ENCODE assay signal across 8 cellular contexts in the genomic region with DNA sequence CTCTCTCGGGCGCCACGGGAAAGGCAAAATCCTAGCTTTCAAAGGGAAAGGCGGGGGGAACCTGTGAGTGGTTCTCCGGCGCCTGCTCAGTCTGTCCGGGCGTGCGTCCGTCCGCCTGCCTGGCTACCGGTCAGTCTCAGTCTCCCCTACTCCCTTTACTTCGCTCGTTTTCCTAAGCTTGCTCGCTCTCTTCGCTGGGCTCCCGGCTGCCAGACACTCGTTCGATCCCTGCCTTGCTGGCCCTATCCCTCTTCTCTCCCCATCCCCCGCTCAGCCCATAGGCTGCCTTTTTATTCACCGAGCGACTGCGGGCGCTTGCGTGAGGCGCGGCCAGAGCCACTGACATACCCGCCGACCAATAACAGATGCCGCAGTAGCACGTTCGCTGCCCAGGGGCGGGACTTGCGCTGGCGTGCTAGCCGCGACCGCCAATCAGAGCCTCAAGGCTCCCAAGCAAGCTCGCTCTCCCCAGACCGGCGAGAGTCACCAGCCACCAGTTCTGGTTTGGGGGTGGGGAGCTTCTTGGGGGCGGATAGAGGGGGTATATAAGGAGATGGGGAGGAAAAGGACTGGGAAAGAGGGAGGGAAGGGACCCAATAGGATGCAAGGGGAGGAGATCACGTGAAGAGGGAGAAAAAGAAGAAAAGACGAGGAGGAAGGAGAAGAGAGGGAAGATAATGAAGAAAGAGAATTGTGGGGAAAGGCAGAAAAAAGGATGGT. TPM values are rescaled to one million over a fixed set of nuclear protein-coding genes. Genes with fewer than 3 reads are reported as not detected.
A peak's percentile ranks its signal among the peaks of the same experiment; 100 is the strongest.
DNase-seq lines count a peak whose midpoint lies in the region; ATAC-seq, FAIRE-seq and TF ChIP-seq lines count a peak whose summit lies in the region.

No MANE protein-coding gene starts in this region.

- H4K5ac ChIP-seq in H1 (ENCODE audit: insufficient read length, low read depth, low read length) = no peak overlapping the region

- peaks cover 0 to 9% (median 5%) of the 10 kb centered on the region in 4 experiments; a peak in 5 of 7 replicates for H3K4me1 ChIP-seq in H1 (replicated peaks in 1 of 4; ENCODE audit: control insufficient read depth in 3 of 4, insufficient read depth in 4 of 4, low read length in 3 of 4)
- H3K4me1 ChIP-seq in mesenchymal stem cell (ENCODE audit: control insufficient read depth, insufficient read depth, low read depth, low read length) = peaks cover 1% of the 10 kb centered on the region

- peaks cover 0 to 2% (median 0%) of the 10 kb centered on the region in 4 experiments; a peak in 1 of 8 replicates for H3K36me3 ChIP-seq in H1 (ENCODE audit: control insufficient read depth in 2 of 4, insufficient read depth in 4 of 4, low read length in 3 of 4)
- no peaks in the 10 kb centered on the region for H3K36me3 ChIP-seq in mesenchymal stem cell (ENCODE audit: control insufficient read depth in 1 of 2, insufficient read depth in 2 of 2, low read depth in 1 of 2, low read length in 2 of 2)

- H3K27ac ChIP-seq in H1 (ENCODE audit: low read depth, low read length) (peak overlapping the region; percentile 91; the same call in 1 of the 2 replicates), mesenchymal stem cell (ENCODE audit: low read length, poor library complexity, severe bottlenecking) (peak overlapping the region; percentile 94)

- DNase-seq in COLO829 (ENCODE audit: low spot score) (peak; percentile 77), HT-29 (ENCODE audit: low spot score) (peak; percentile 81), NOMO-1 treated with dmso at 0.1 percent for 144 hours (lab: John Stamatoyannopoulos, UW; ENCODE audit: unreplicated experiment) (peak; percentile 77), H1 (ENCODE audit: low read depth in 1 of 2, low spot score in 2 of 2) (peak; percentile 80 to 86), mesenchymal stem cell (peak; percentile 94)
- peak; percentile 55 for DNase-seq in activated CD8-positive, alpha-beta memory T cell treated with anti-CD3 and anti-CD28 coated beads, Interleukin-2, amount 50 U/mL, for 1 hour (ENCODE audit: extremely low read depth)
- DNase-seq in stimulated activated CD8-positive, alpha-beta memory T cell treated with anti-CD3 and anti-CD28 coated beads, Interleukin-12 subunit alpha, Interleukin-12 subunit beta, amount 100 ng/mL, for 24 hours (ENCODE audit: extremely low read depth) = peak; percentile 54

- peak overlapping the region; percentile 92 for H3K56ac ChIP-seq in H1 (replicated peaks; ENCODE audit: insufficient read length, low read depth, low read length)

- H2BK15ac ChIP-seq in H1 (ENCODE audit: low read length) = no peak overlapping the region
- no peak overlapping the region for H2BK15ac ChIP-seq in mesenchymal stem cell (ENCODE audit: low read depth, poor library complexity, severe bottlenecking)

- H3K4ac ChIP-seq in H1 (replicated peaks; ENCODE audit: insufficient read length, low read depth, low read length) (no peak overlapping the region), mesenchymal stem cell (ENCODE audit: low read depth in 1 of 2, low read length in 2 of 2) (peak overlapping the region; percentile 60 to 81)

- peak overlapping the region; percentile 65 to 75 (median 70) for H3K4me3 ChIP-seq in H1 (ENCODE audit: extremely low read depth in 1 of 4, insufficient read depth in 2 of 4, low read depth in 3 of 4, low read length in 4 of 4)
- peak overlapping the region; percentile 63 to 80 for H3K4me3 ChIP-seq in mesenchymal stem cell (ENCODE audit: insufficient read depth in 1 of 2, low read depth in 1 of 2, low read length in 2 of 2)

- H3K4me2 ChIP-seq in H1 (ENCODE audit: insufficient read depth in 1 of 2, low read depth in 2 of 2, low read length in 2 of 2) = peak overlapping the region; percentile 79 to 93
- H3K4me2 ChIP-seq in mesenchymal stem cell (ENCODE audit: low read length, poor library complexity, severe bottlenecking) = peak overlapping the region; percentile 49

- H2BK5ac ChIP-seq in H1 (ENCODE audit: low read depth, low read length) = peak overlapping the region; percentile 66; the same call in 1 of the 2 replicates
- H2BK5ac ChIP-seq in mesenchymal stem cell (ENCODE audit: low read depth, low read length, poor library complexity, severe bottlenecking) = no peak overlapping the region

- H4K91ac ChIP-seq in H1 (replicated peaks; ENCODE audit: insufficient read length, low read length) (no peak overlapping the region), mesenchymal stem cell (ENCODE audit: low read length) (no peak overlapping the region)

- no peak overlapping the region for H3K14ac ChIP-seq in H1 (ENCODE audit: insufficient read length)
- H3K14ac ChIP-seq in mesenchymal stem cell (ENCODE audit: low read length in 2 of 2) = peak overlapping the region in 1 of 2 experiments; percentile 78

- peaks cover 0 to 45% of the 10 kb centered on the region in 2 experiments; a peak in 3 of 4 replicates for H3K79me2 ChIP-seq in H1 (ENCODE audit: control insufficient read depth in 1 of 2, insufficient read depth in 2 of 2, low read length in 2 of 2)

- H2BK120ac ChIP-seq in H1 (replicated peaks; ENCODE audit: low read depth, low read length) (no peak overlapping the region), mesenchymal stem cell (ENCODE audit: low read depth, low read length) (no peak overlapping the region)

- WGBS in H1 (ENCODE audit: extremely low coverage in 1 of 2, insufficient coverage in 1 of 2, insufficient read length in 1 of 2, insufficient replicate concordance in 2 of 2, low coverage in 1 of 2, low lambda C conversion rate in 2 of 2, missing lambda C conversion rate in 1 of 2), 2 experiments = 3% methylated on average over 6 of the region's 44 CpGs; no CpG with 5 or more reads in 1 of the 2 experiments
- under 1% methylated on average over 42 of the region's 44 CpGs for WGBS in mesenchymal stem cell

- no peak overlapping the region for H2AFZ ChIP-seq in H1 (ENCODE audit: low read length)
- H2AFZ ChIP-seq in mesenchymal stem cell (ENCODE audit: low read depth, low read length) = peak overlapping the region; percentile 18

- no peak overlapping the region; the same call in 1 of the 2 replicates for H4K8ac ChIP-seq in H1 (ENCODE audit: extremely low read depth, insufficient read depth, low read length)
- peak overlapping the region; percentile 75 for H4K8ac ChIP-seq in mesenchymal stem cell (ENCODE audit: low read length)

- POLR2A ChIA-PET in H1 (lab: Charles Lee; ENCODE audit: partially characterized antibody) = interaction anchor here (0.6 to 1.9 kb wide), 3 partner anchors 10 to 59 kb away, joined by 3 to 12 read pairs (median 7); a partner anchor contains a TSS

- H3K9ac ChIP-seq in H1 (replicated peaks in 1 of 4; ENCODE audit: extremely low read depth in 1 of 4, low read depth in 3 of 4, low read length in 3 of 4) (peak overlapping the region in 3 of 4 experiments; percentile 73 to 90 (median 82); a peak in 5 of 7 replicates), mesenchymal stem cell (ENCODE audit: low read length) (peak overlapping the region; percentile 92)

- H3K23me2 ChIP-seq in H1 (ENCODE audit: low read depth, low read length) = peaks cover 3% of the 10 kb centered on the region; the same call in 1 of the 2 replicates

- TF ChIP-seq CTCF in H1 (IDR thresholded peaks at IDR 0.05; ENCODE audit: control extremely low read depth in 1 of 3, insufficient read depth in 1 of 3, low read depth in 1 of 3, low read length in 3 of 3) = no peak

- H3K9me3 ChIP-seq in H1 (ENCODE audit: insufficient read depth in 2 of 2, low read depth in 1 of 2, low read length in 1 of 2) (no peaks in the 10 kb centered on the region), mesenchymal stem cell (ENCODE audit: control insufficient read depth, low read length) (no peaks in the 10 kb centered on the region)

- H3K23ac ChIP-seq in H1 (ENCODE audit: insufficient read length) (no peak overlapping the region), mesenchymal stem cell (ENCODE audit: low read length in 2 of 2) (no peak overlapping the region)

- peak; percentile 97 for ATAC-seq in GM21360 (IDR thresholded peaks at IDR 0.05; ENCODE audit: unreplicated experiment)

- H2AK5ac ChIP-seq in H1 (ENCODE audit: low read depth, low read length) (no peak overlapping the region), mesenchymal stem cell (ENCODE audit: low read length, severe bottlenecking) (no peak overlapping the region)

- H4K20me1 ChIP-seq in H1 (replicated peaks in 1 of 2; ENCODE audit: control insufficient read depth in 1 of 2, insufficient read depth in 2 of 2, low read length in 2 of 2) = peaks cover 0 to 4% of the 10 kb centered on the region in 2 experiments

- no peak overlapping the region; the same call in 1 of the 2 replicates for H2BK12ac ChIP-seq in H1 (ENCODE audit: low read depth, low read length)
- no peak overlapping the region for H2BK12ac ChIP-seq in mesenchymal stem cell (ENCODE audit: low read length in 2 of 2)

- no peak for TF ChIP-seq RAD21 in H1 (IDR thresholded peaks at IDR 0.05 in 1 of 2, conservative IDR thresholded peaks at IDR 0.05 in 1 of 2; ENCODE audit: low read depth in 2 of 2, low read length in 2 of 2)

- TF ChIP-seq EP300 in H1 (IDR thresholded peaks at IDR 0.05; ENCODE audit: borderline replicate concordance in 1 of 2, low read depth in 2 of 2, low read length in 2 of 2) = no peak

- H3K18ac ChIP-seq in H1 (ENCODE audit: extremely low read depth, low read length) (peak overlapping the region; percentile 78), mesenchymal stem cell (ENCODE audit: low read depth in 1 of 2, low read length in 2 of 2) (peak overlapping the region; percentile 75 to 81)

- H3K79me1 ChIP-seq in H1 (ENCODE audit: low read depth, low read length) = no peaks in the 10 kb centered on the region
- H3K79me1 ChIP-seq in mesenchymal stem cell (replicated peaks; ENCODE audit: low read length, poor library complexity, severe bottlenecking) = peaks cover 11% of the 10 kb centered on the region

- CTCF ChIA-PET in H1 (lab: Charles Lee; ENCODE audit: partially characterized antibody) = interaction anchor here (0.5 to 1.2 kb wide), 3 partner anchors 15 to 360 kb away, joined by 3 to 4 read pairs (median 3); no protein-coding TSS in a partner anchor

- no peak for FAIRE-seq in H1 (lab: Jason Lieb, UNC)

- H3K27me3 ChIP-seq in H1 (replicated peaks in 1 of 4; ENCODE audit: control insufficient read depth in 3 of 4, extremely low read depth in 1 of 4, insufficient read depth in 3 of 4, low read length in 3 of 4) (no peaks in the 10 kb centered on the region), mesenchymal stem cell (ENCODE audit: control insufficient read depth in 1 of 2, insufficient read depth in 1 of 2, low read length in 2 of 2) (peaks cover 0 to 3% of the 10 kb centered on the region in 2 experiments)

- peak; percentile 59 to 75 for TF ChIP-seq POLR2A in H1 (IDR thresholded peaks at IDR 0.05; ENCODE audit: control extremely low read depth in 1 of 2, low read depth in 2 of 2, low read length in 2 of 2)

- no peak overlapping the region for H2BK20ac ChIP-seq in H1 (ENCODE audit: low read length)

RNA-seq across cellular contexts. Expression of a gene that starts 30.0 kb away (rescaled TPM):
- 3.0 and 4.0 TPM in 2 replicates for total RNA-seq in HT-29 (2014; rRNA removed; shearing (Covaris generic))
- total RNA-seq in H1 (2021; fragmentation: NEBNext Ultra II Directional; extraction: Animal tissue kit (Norgen Biotek cat#: 25700)) = 28.7 and 37.1 TPM in 2 replicates
- polyA plus RNA-seq in H1 (2011; rRNA removed) = 27.3 and 31.8 TPM in 2 replicates
- polyA plus RNA-seq in H1 (2011; cell fraction: cytosol; rRNA removed) = 38.8 TPM
- 36.6 TPM for polyA plus RNA-seq in H1 (2011; cell fraction: nucleus; rRNA removed)
- polyA plus RNA-seq in H1 (2012, experiment 1 of 2) = 39.1 to 45.2 TPM (median 41.4 TPM) in 4 replicates
- 15.0 TPM for polyA plus RNA-seq in H1 (2012, experiment 2 of 2)
- 25.8 TPM for polyA plus RNA-seq in H1 (2013, experiment 1 of 2)
- 25.2 TPM for polyA plus RNA-seq in H1 (2013, experiment 2 of 2)
- 39.6 and 49.6 TPM in 2 replicates for polyA minus RNA-seq in H1 (2011; rRNA and poly(A)+ RNA removed)
- polyA minus RNA-seq in H1 (2011; cell fraction: cytosol; rRNA and poly(A)+ RNA removed) = 21.1 TPM
- 41.3 TPM for polyA minus RNA-seq in H1 (2011; cell fraction: nucleus; rRNA and poly(A)+ RNA removed)
- polyA plus RNA-seq in mesenchymal stem cell (2013, experiment 1 of 2) = 18.5 TPM
- 19.2 TPM for polyA plus RNA-seq in mesenchymal stem cell (2013, experiment 2 of 2)

Comparison
In these comparisons a context has a peak if more than half of its experiments do, and no peak if none do; other contexts are left out.
1. Peak in every context shown above with its lines: DNase-seq, ATAC-seq, H3K4me3 ChIP-seq and H3K27ac ChIP-seq.